In the genomic region with DNA sequence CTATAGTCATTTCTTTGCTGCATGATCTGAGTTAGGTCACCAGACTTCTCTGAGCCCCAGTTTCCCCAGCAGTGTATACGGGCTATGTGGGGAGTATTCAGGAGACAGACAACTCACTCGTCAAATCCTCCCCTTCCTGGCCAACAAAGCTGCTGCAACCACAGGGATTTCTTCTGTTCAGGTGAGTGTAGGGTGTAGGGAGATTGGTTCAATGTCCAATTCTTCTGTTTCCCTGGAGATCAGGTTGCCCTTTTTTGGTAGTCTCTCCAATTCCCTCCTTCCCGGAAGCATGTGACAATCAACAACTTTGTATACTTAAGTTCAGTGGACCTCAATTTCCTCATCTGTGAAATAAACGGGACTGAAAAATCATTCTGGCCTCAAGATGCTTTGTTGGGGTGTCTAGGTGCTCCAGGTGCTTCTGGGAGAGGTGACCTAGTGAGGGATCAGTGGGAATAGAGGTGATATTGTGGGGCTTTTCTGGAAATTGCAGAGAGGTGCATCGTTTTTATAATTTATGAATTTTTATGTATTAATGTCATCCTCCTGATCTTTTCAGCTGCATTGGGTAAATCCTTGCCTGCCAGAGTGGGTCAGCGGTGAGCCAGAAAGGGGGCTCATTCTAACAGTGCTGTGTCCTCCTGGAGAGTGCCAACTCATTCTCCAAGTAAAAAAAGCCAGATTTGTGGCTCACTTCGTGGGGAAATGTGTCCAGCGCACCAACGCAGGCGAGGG, we compare ENCODE assay signal across 9 cellular contexts. TPM values are rescaled to one million over a fixed set of nuclear protein-coding genes. Genes with fewer than 3 reads are reported as not detected.
DNase-seq lines count a peak whose midpoint lies in the region; ATAC-seq and TF ChIP-seq lines count a peak whose summit lies in the region.
"Had no signal": no experiment of that assay in that cellular context is flagged by ENCODE, and none has a peak within 500 bp of the region (broad histone marks: within the 10 kb centered on the region; RNA-seq: fewer than 3 reads in every experiment).

No MANE protein-coding gene starts in this region.

- peaks cover 22% of the 10 kb centered on the region for H3K4me1 Mint-ChIP-seq in CD8-positive, alpha-beta T cell (ENCODE audit: low read depth)
- peaks cover 16 to 58% (median 30%) of the 10 kb centered on the region in 7 donors for H3K4me1 Mint-ChIP-seq in naive thymus-derived CD4-positive, alpha-beta T cell

- H3K36me3 Mint-ChIP-seq in CD8-positive, alpha-beta T cell, result peaks cover 7% of the 10 kb centered on the region
- peaks cover 0 to 15% (median 0%) of the 10 kb centered on the region in 5 donors for H3K36me3 Mint-ChIP-seq in naive thymus-derived CD4-positive, alpha-beta T cell

- no peak overlapping the region for H3K27ac ChIP-seq in CD8-positive, alpha-beta T cell (ENCODE audit: low read depth, low read length)
- H3K27ac ChIP-seq in naive thymus-derived CD4-positive, alpha-beta T cell (ENCODE audit: low read depth, low read length), result no peak overlapping the region

- no peaks in the 10 kb centered on the region for H3K36me3 ChIP-seq in CD8-positive, alpha-beta T cell (ENCODE audit: insufficient read depth, low read length)
- peaks cover 4% of the 10 kb centered on the region; the same call in 1 of the 2 replicates for H3K36me3 ChIP-seq in MG63
- H3K36me3 ChIP-seq in naive thymus-derived CD4-positive, alpha-beta T cell (ENCODE audit: control insufficient read depth in 2 of 3, insufficient read depth in 3 of 3, low read length in 3 of 3), result no peaks in the 10 kb centered on the region

- no peak for ATAC-seq in CD8-positive, alpha-beta T cell
- no peak for ATAC-seq in naive thymus-derived CD4-positive, alpha-beta T cell
- no peak for ATAC-seq in GM21423 (IDR thresholded peaks at IDR 0.05; ENCODE audit: unreplicated experiment)

- H3K9me3 ChIP-seq in CD8-positive, alpha-beta T cell (ENCODE audit: low read length), result no peaks in the 10 kb centered on the region
- no peaks in the 10 kb centered on the region for H3K9me3 ChIP-seq in MG63
- H3K9me3 ChIP-seq in naive thymus-derived CD4-positive, alpha-beta T cell (ENCODE audit: control insufficient read depth in 2 of 3, low read length in 3 of 3), result no peaks in the 10 kb centered on the region

- CTCF ChIA-PET in CD8-positive, alpha-beta T cell (lab: Charles Lee), result interaction anchor here (1.0 to 5.4 kb wide), 4 partner anchors 46 to 255 kb away, joined by 4 to 30 read pairs (median 10); no protein-coding TSS in a partner anchor
- CTCF ChIA-PET in naive thymus-derived CD4-positive, alpha-beta T cell (lab: Charles Lee), result interaction anchor here (2.0 to 3.3 kb wide), 2 partner anchors 53 to 255 kb away, joined by 6 to 25 read pairs; no protein-coding TSS in a partner anchor

- TF ChIP-seq CTCF in CD8-positive, alpha-beta T cell (IDR thresholded peaks at IDR 0.05), result no peak
- TF ChIP-seq CTCF in choroid plexus epithelial cell (conservative IDR thresholded peaks at IDR 0.05; ENCODE audit: low read depth, low read length), result no peak

- peak overlapping the region; percentile 79 for H3K4me3 Mint-ChIP-seq in CD8-positive, alpha-beta T cell
- H3K4me3 Mint-ChIP-seq in naive thymus-derived CD4-positive, alpha-beta T cell, result peak overlapping the region; percentile 73 to 98 (median 86)

- POLR2A ChIA-PET in CD8-positive, alpha-beta T cell (lab: Charles Lee), result interaction anchor here (0.6 to 1.4 kb wide), 5 partner anchors 9 to 255 kb away, joined by 3 to 4 read pairs (median 3); no protein-coding TSS in a partner anchor
- POLR2A ChIA-PET in naive thymus-derived CD4-positive, alpha-beta T cell (lab: Charles Lee), result interaction anchor here (0.6 to 1.1 kb wide), 2 partner anchors 25 to 255 kb away, joined by 3 to 4 read pairs; no protein-coding TSS in a partner anchor

- H3K27me3 Mint-ChIP-seq in CD8-positive, alpha-beta T cell (ENCODE audit: low read depth), result peaks cover 3% of the 10 kb centered on the region
- H3K27me3 Mint-ChIP-seq in naive thymus-derived CD4-positive, alpha-beta T cell, result peaks cover 0 to 5% (median 0%) of the 10 kb centered on the region in 5 donors

- no peaks in the 10 kb centered on the region for H3K27me3 ChIP-seq in CD8-positive, alpha-beta T cell (ENCODE audit: insufficient read depth, low read length)
- H3K27me3 ChIP-seq in MG63, result no peaks in the 10 kb centered on the region
- no peaks in the 10 kb centered on the region for H3K27me3 ChIP-seq in naive thymus-derived CD4-positive, alpha-beta T cell (ENCODE audit: control insufficient read depth in 2 of 2, insufficient read depth in 2 of 2, low read length in 2 of 2)

- no peaks in the 10 kb centered on the region for H3K9me3 Mint-ChIP-seq in CD8-positive, alpha-beta T cell
- peaks cover 0 to 6% (median 0%) of the 10 kb centered on the region in 11 donors for H3K9me3 Mint-ChIP-seq in naive thymus-derived CD4-positive, alpha-beta T cell

- H3K4me1 ChIP-seq in CD8-positive, alpha-beta T cell (ENCODE audit: insufficient read depth, low read length), result peaks cover 25% of the 10 kb centered on the region
- H3K4me1 ChIP-seq in naive thymus-derived CD4-positive, alpha-beta T cell (ENCODE audit: control insufficient read depth in 2 of 2, insufficient read depth in 2 of 2, low read length in 2 of 2), result peaks cover 13 to 27% of the 10 kb centered on the region in 2 donors

- peak overlapping the region; percentile 41 for H3K27ac Mint-ChIP-seq in CD8-positive, alpha-beta T cell
- peak overlapping the region; percentile 20 to 92 (median 75) for H3K27ac Mint-ChIP-seq in naive thymus-derived CD4-positive, alpha-beta T cell

- intact Hi-C loops in CD8-positive, alpha-beta T cell (cut with DNase I, micrococcal nuclease), result loop anchor here in 1 of 2 experiments (5.0 kb wide), 1 partner anchor 1791 kb away; a partner anchor contains a TSS
- intact Hi-C loops in naive thymus-derived CD4-positive, alpha-beta T cell (cut with micrococcal nuclease), result loop anchor here (2.0 to 5.0 kb wide), 4 partner anchors 131 to 494 kb away; a partner anchor contains a TSS

- peak overlapping the region; percentile 78 for H3K4me3 ChIP-seq in CD8-positive, alpha-beta T cell (ENCODE audit: low read depth, low read length)
- H3K4me3 ChIP-seq in MG63 (peak overlapping the region; percentile 66), choroid plexus epithelial cell (ENCODE audit: low read depth, low read length) (peak overlapping the region; percentile 98)
- peak overlapping the region; percentile 62 for H3K4me3 ChIP-seq in naive thymus-derived CD4-positive, alpha-beta T cell (ENCODE audit: low read length)

- no peak for DNase-seq in CD8-positive, alpha-beta T cell
- no peak for DNase-seq in MG63
- DNase-seq in choroid plexus epithelial cell (ENCODE audit: low read depth), result no peak
- DNase-seq in naive thymus-derived CD4-positive, alpha-beta T cell, result no peak
- DNase-seq in T-helper 9 cell, result no peak
- no peak for DNase-seq in nucleus accumbens (lab: John Stamatoyannopoulos, UW)
- no peak for DNase-seq in NCI-H524 treated with DMSO at 0.1 percent for 48 hours (lab: John Stamatoyannopoulos, UW)

RNA-seq across cellular contexts. Expression of a gene that starts 0.6 kb away (rescaled TPM):
- total RNA-seq in CD8-positive, alpha-beta T cell, result 10 to 100 TPM; 71.3 to 78.7 TPM
- 15.8 and 25.8 TPM in 2 replicates for total RNA-seq in MG63 (2014; rRNA removed; shearing (Covaris generic); ENCODE audit: low replicate concordance)
- total RNA-seq in naive thymus-derived CD4-positive, alpha-beta T cell, result 100 to 1,000 TPM in 2 of 5 experiments, 10 to 100 TPM in 1, 1 to 10 TPM in 2; 1.5 to 156 (median 53.6) TPM
- under 1 TPM; 0.08 to 0.19 TPM for polyA plus RNA-seq in naive thymus-derived CD4-positive, alpha-beta T cell

RNA-seq across cellular contexts. Expression of a gene that starts 19.7 kb away (rescaled TPM):
- total RNA-seq in CD8-positive, alpha-beta T cell, result under 1 TPM in 1 of 2 experiments, not detected in 1; 0.08 TPM
- not detected in 2 replicates for total RNA-seq in MG63 (2014; rRNA removed; shearing (Covaris generic); ENCODE audit: low replicate concordance)
- total RNA-seq in naive thymus-derived CD4-positive, alpha-beta T cell, result 10 to 100 TPM in 1 of 5 experiments, 1 to 10 TPM in 1, under 1 TPM in 1, not detected in 2; 0.07 to 10.1 (median 1.8) TPM
- polyA plus RNA-seq in naive thymus-derived CD4-positive, alpha-beta T cell, result not detected
- total RNA-seq: HT1080 had no signal
